ENCODE assay signal across 1 cellular context in the genomic region with DNA sequence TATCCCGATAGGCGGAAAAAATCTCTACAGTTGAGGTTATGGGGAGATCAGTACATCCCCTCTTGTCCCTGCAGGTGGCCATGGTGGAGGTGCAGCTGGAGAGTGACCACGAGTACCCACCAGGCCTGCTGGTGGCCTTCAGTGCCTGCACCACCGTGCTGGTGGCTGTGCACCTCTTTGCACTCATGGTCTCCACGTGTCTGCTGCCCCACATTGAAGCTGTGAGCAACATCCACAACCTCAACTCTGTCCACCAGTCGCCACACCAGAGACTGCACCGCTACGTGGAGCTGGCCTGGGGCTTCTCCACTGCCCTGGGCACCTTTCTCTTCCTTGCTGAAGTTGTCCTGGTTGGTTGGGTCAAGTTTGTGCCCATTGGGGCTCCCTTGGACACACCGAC.
TF ChIP-seq lines count a peak whose summit lies in the region.

No MANE protein-coding gene starts in this region.

TF ChIP-seq in H1, 55 proteins besides CTCF, POLR2A, EP300 and RAD21:
- no peak for TF ChIP-seq HDAC6 (IDR thresholded peaks at IDR 0.05; ENCODE audit: low read depth, low read length)
- no peak for TF ChIP-seq KDM5A (IDR thresholded peaks at IDR 0.05; ENCODE audit: low read length)
- TF ChIP-seq SIRT6 (IDR thresholded peaks at IDR 0.05; ENCODE audit: low read length) = no peak
- TF ChIP-seq, protein P1, sequence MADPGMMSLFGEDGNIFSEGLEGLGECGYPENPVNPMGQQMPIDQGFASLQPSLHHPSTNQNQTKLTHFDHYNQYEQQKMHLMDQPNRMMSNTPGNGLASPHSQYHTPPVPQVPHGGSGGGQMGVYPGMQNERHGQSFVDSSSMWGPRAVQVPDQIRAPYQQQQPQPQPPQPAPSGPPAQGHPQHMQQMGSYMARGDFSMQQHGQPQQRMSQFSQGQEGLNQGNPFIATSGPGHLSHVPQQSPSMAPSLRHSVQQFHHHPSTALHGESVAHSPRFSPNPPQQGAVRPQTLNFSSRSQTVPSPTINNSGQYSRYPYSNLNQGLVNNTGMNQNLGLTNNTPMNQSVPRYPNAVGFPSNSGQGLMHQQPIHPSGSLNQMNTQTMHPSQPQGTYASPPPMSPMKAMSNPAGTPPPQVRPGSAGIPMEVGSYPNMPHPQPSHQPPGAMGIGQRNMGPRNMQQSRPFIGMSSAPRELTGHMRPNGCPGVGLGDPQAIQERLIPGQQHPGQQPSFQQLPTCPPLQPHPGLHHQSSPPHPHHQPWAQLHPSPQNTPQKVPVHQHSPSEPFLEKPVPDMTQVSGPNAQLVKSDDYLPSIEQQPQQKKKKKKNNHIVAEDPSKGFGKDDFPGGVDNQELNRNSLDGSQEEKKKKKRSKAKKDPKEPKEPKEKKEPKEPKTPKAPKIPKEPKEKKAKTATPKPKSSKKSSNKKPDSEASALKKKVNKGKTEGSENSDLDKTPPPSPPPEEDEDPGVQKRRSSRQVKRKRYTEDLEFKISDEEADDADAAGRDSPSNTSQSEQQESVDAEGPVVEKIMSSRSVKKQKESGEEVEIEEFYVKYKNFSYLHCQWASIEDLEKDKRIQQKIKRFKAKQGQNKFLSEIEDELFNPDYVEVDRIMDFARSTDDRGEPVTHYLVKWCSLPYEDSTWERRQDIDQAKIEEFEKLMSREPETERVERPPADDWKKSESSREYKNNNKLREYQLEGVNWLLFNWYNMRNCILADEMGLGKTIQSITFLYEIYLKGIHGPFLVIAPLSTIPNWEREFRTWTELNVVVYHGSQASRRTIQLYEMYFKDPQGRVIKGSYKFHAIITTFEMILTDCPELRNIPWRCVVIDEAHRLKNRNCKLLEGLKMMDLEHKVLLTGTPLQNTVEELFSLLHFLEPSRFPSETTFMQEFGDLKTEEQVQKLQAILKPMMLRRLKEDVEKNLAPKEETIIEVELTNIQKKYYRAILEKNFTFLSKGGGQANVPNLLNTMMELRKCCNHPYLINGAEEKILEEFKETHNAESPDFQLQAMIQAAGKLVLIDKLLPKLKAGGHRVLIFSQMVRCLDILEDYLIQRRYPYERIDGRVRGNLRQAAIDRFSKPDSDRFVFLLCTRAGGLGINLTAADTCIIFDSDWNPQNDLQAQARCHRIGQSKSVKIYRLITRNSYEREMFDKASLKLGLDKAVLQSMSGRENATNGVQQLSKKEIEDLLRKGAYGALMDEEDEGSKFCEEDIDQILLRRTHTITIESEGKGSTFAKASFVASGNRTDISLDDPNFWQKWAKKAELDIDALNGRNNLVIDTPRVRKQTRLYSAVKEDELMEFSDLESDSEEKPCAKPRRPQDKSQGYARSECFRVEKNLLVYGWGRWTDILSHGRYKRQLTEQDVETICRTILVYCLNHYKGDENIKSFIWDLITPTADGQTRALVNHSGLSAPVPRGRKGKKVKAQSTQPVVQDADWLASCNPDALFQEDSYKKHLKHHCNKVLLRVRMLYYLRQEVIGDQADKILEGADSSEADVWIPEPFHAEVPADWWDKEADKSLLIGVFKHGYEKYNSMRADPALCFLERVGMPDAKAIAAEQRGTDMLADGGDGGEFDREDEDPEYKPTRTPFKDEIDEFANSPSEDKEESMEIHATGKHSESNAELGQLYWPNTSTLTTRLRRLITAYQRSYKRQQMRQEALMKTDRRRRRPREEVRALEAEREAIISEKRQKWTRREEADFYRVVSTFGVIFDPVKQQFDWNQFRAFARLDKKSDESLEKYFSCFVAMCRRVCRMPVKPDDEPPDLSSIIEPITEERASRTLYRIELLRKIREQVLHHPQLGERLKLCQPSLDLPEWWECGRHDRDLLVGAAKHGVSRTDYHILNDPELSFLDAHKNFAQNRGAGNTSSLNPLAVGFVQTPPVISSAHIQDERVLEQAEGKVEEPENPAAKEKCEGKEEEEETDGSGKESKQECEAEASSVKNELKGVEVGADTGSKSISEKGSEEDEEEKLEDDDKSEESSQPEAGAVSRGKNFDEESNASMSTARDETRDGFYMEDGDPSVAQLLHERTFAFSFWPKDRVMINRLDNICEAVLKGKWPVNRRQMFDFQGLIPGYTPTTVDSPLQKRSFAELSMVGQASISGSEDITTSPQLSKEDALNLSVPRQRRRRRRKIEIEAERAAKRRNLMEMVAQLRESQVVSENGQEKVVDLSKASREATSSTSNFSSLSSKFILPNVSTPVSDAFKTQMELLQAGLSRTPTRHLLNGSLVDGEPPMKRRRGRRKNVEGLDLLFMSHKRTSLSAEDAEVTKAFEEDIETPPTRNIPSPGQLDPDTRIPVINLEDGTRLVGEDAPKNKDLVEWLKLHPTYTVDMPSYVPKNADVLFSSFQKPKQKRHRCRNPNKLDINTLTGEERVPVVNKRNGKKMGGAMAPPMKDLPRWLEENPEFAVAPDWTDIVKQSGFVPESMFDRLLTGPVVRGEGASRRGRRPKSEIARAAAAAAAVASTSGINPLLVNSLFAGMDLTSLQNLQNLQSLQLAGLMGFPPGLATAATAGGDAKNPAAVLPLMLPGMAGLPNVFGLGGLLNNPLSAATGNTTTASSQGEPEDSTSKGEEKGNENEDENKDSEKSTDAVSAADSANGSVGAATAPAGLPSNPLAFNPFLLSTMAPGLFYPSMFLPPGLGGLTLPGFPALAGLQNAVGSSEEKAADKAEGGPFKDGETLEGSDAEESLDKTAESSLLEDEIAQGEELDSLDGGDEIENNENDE (IDR thresholded peaks at IDR 0.05; ENCODE audit: insufficient replicate concordance, low read length) = no peak
- TF ChIP-seq PHF8 (conservative IDR thresholded peaks at IDR 0.05; ENCODE audit: low read depth, low read length) = no peak
